9 cellular contexts compared by ENCODE assay signal in genomic region chr10:26725837-26726727, GRCh38. TPM values are rescaled to one million over a fixed set of nuclear protein-coding genes. Genes with fewer than 3 reads are reported as not detected.
DNase-seq lines count a peak whose midpoint lies in the region; ATAC-seq and TF ChIP-seq lines count a peak whose summit lies in the region.
"Had no signal": no experiment of that assay in that cellular context is flagged by ENCODE, and none has a peak within 500 bp of the region (broad histone marks: within the 10 kb centered on the region; RNA-seq: fewer than 3 reads in every experiment).

No MANE protein-coding gene starts in this region.

- TF ChIP-seq CTCF in HFF-Myc (IDR thresholded peaks at IDR 0.05; ENCODE audit: low read depth, low read length, missing control alignments) (peak; percentile 72), foreskin keratinocyte (conservative IDR thresholded peaks at IDR 0.05) (peak; percentile 89)

- H3K4me3 Mint-ChIP-seq in activated T-helper 2 cell treated with anti-CD3 and anti-CD28 coated beads, Interferon-gamma antibody, Interleukin-2, Interleukin-4, amounts not matched to agents 10 μg/mL and 5 μg/mL and 100 μg/mL, durations not matched to agents 14 hours and 24 hours and 36 hours (ENCODE audit: low read depth): no peak overlapping the region
- H3K4me3 Mint-ChIP-seq: activated naive CD8-positive, alpha-beta T cell had no signal

- H3K4me1 Mint-ChIP-seq in activated T-helper 2 cell treated with anti-CD3 and anti-CD28 coated beads, Interferon-gamma antibody, Interleukin-2, Interleukin-4, amounts not matched to agents 10 μg/mL and 5 μg/mL and 100 μg/mL, durations not matched to agents 14 hours and 24 hours and 36 hours (ENCODE audit: low read depth): peaks cover 14% of the 10 kb centered on the region

- DNase-seq in EL: peak; percentile 60
- DNase-seq in HFF-Myc (ENCODE audit: extremely low read depth, low read depth): peak; percentile 37
- peak; percentile 11 for DNase-seq in NT2/D1 (ENCODE audit: low read depth, low spot score)
- DNase-seq in activated T-helper 2 cell treated with anti-CD3 and anti-CD28 coated beads, Interferon-gamma antibody, Interleukin-2, Interleukin-4, amounts not matched to agents 10 μg/mL and 5 μg/mL and 100 μg/mL, durations not matched to agents 14 hours and 24 hours and 36 hours (ENCODE audit: low spot score): no peak
- peak in 1 of 2 donors; percentile 25 for DNase-seq in foreskin keratinocyte
- DNase-seq in nucleus accumbens (lab: John Stamatoyannopoulos, UW): peak in 42 of 56 donors; percentile 5 to 80 (median 31)
- DNase-seq in NCI-H187 (lab: John Stamatoyannopoulos, UW): no peak

- peaks cover 72% of the 10 kb centered on the region for H3K36me3 Mint-ChIP-seq in activated T-helper 2 cell treated with anti-CD3 and anti-CD28 coated beads, Interferon-gamma antibody, Interleukin-2, Interleukin-4, amounts not matched to agents 10 μg/mL and 5 μg/mL and 100 μg/mL, durations not matched to agents 14 hours and 24 hours and 36 hours (ENCODE audit: low read depth)

- no peaks in the 10 kb centered on the region for H3K9me3 Mint-ChIP-seq in activated T-helper 2 cell treated with anti-CD3 and anti-CD28 coated beads, Interferon-gamma antibody, Interleukin-2, Interleukin-4, amounts not matched to agents 10 μg/mL and 5 μg/mL and 100 μg/mL, durations not matched to agents 14 hours and 24 hours and 36 hours

- H3K4me3 ChIP-seq in HFF-Myc (replicated peaks; ENCODE audit: low read depth, low read length) (no peak overlapping the region), NT2/D1 (ENCODE audit: insufficient read length, low read depth) (no peak overlapping the region)

- H3K4me1 ChIP-seq in NT2/D1 (ENCODE audit: insufficient read depth, insufficient read length): no peaks in the 10 kb centered on the region
- no peaks in the 10 kb centered on the region for H3K4me1 ChIP-seq in foreskin keratinocyte

- H3K36me3 ChIP-seq in NT2/D1 (ENCODE audit: insufficient read depth, insufficient read length, low read length): peaks cover 74% of the 10 kb centered on the region

- no peaks in the 10 kb centered on the region for H3K27me3 Mint-ChIP-seq in activated T-helper 2 cell treated with anti-CD3 and anti-CD28 coated beads, Interferon-gamma antibody, Interleukin-2, Interleukin-4, amounts not matched to agents 10 μg/mL and 5 μg/mL and 100 μg/mL, durations not matched to agents 14 hours and 24 hours and 36 hours (ENCODE audit: low read depth)
- H3K27me3 Mint-ChIP-seq: activated naive CD8-positive, alpha-beta T cell had no signal

- H3K9ac ChIP-seq in NT2/D1 (ENCODE audit: insufficient read length, low read depth): no peak overlapping the region

- no peak overlapping the region for H3K27ac ChIP-seq in foreskin keratinocyte

- H3K27me3 ChIP-seq in NT2/D1 (ENCODE audit: insufficient read depth, insufficient read length): no peaks in the 10 kb centered on the region
- H3K27me3 ChIP-seq in foreskin keratinocyte: no peaks in the 10 kb centered on the region

- ATAC-seq in foreskin keratinocyte (peak; percentile 77), GM19397 (IDR thresholded peaks at IDR 0.05; ENCODE audit: unreplicated experiment) (no peak)

- H3K27ac Mint-ChIP-seq in activated T-helper 2 cell treated with anti-CD3 and anti-CD28 coated beads, Interferon-gamma antibody, Interleukin-2, Interleukin-4, amounts not matched to agents 10 μg/mL and 5 μg/mL and 100 μg/mL, durations not matched to agents 14 hours and 24 hours and 36 hours: peak overlapping the region; percentile 25
- H3K27ac Mint-ChIP-seq: activated naive CD8-positive, alpha-beta T cell had no signal

- intact Hi-C loops in activated T-helper 2 cell treated with anti-CD3 and anti-CD28 coated beads, Interferon-gamma antibody, Interleukin-2, Interleukin-4, amounts not matched to agents 10 μg/mL and 5 μg/mL and 100 μg/mL, durations not matched to agents 14 hours and 24 hours and 36 hours (cut with micrococcal nuclease): loop anchor here (1.0 kb wide), 2 partner anchors 134 to 156 kb away; partner anchors contain the start of gene ABI1

- no peaks in the 10 kb centered on the region for H3K9me3 ChIP-seq in NT2/D1 (ENCODE audit: insufficient read depth, low read length)

RNA-seq across cellular contexts. Expression of gene PDSS1, which starts 28.6 kb away (rescaled TPM):
- total RNA-seq in activated T-helper 2 cell treated with anti-CD3 and anti-CD28 coated beads, Interferon-gamma antibody, Interleukin-2, Interleukin-4, amounts not matched to agents 10 μg/mL and 5 μg/mL and 100 μg/mL, durations not matched to agents 14 hours and 24 hours and 36 hours: 27.9 and 32.3 TPM in 2 replicates
- total RNA-seq in foreskin keratinocyte: 18.0 and 20.3 TPM in 2 replicates
- polyA plus RNA-seq in foreskin keratinocyte: 15.6 and 19.7 TPM in 2 replicates

Comparison
In these comparisons a context has a peak if more than half of its experiments do, and no peak if none do; other contexts are left out.
1. DNase-seq: peak in EL (single experiment), HFF-Myc (single experiment), NT2/D1 (single experiment) and nucleus accumbens (42 of 56); none in activated T-helper 2 cell treated with anti-CD3 and anti-CD28 coated beads, Interferon-gamma antibody, Interleukin-2, Interleukin-4, amounts not matched to agents 10 μg/mL and 5 μg/mL and 100 μg/mL, durations not matched to agents 14 hours and 24 hours and 36 hours (single experiment) and NCI-H187 (0 of 2).